Comparison of ENCODE assay signal across 8 cellular contexts in genomic region chr18:54647176-54647575, GRCh38. TPM values are rescaled to one million over a fixed set of nuclear protein-coding genes. Genes with fewer than 3 reads are reported as not detected.
DNase-seq lines count a peak whose midpoint lies in the region; ATAC-seq and TF ChIP-seq lines count a peak whose summit lies in the region.

No MANE protein-coding gene starts in this region.

- H3K36me3 ChIP-seq in kidney epithelial cell (ENCODE audit: control insufficient read depth, insufficient read depth, low read length), result no peaks in the 10 kb centered on the region

- DNase-seq in D341Med (ENCODE audit: low spot score), result peak; percentile 59
- peak; percentile 45 for DNase-seq in SK-MEL-5 (ENCODE audit: low read depth, low spot score)
- peak; percentile 29 for DNase-seq in kidney epithelial cell (ENCODE audit: low read depth)
- no peak for DNase-seq in omental fat pad (ENCODE audit: low spot score)
- DNase-seq in activated CD8-positive, alpha-beta memory T cell treated with anti-CD3 and anti-CD28 coated beads for 24 hours, result no peak
- DNase-seq in left ventricle myocardium superior, result no peak

- in situ Hi-C loops in SK-MEL-5 (cut with HindIII; ENCODE audit: low pct_unique_long_range_greater_than_20kb, low sequenced_read_pairs), result no loop called here

- ATAC-seq in HG03159 (IDR thresholded peaks at IDR 0.05; ENCODE audit: unreplicated experiment) (peak; percentile 68), omental fat pad (ENCODE audit: low FRiP score) (no peak), left ventricle myocardium superior (no peak)
- no peak for ATAC-seq in activated CD4-positive, CD25-positive, alpha-beta regulatory T cell treated with anti-CD3 and anti-CD28 coated beads, Interleukin-2, amount 50 U/mL, for 24 hours

- H3K4me3 ChIP-seq in kidney epithelial cell (ENCODE audit: low read depth, low read length), result no peak overlapping the region

- no peaks in the 10 kb centered on the region for H3K27me3 ChIP-seq in kidney epithelial cell (ENCODE audit: control insufficient read depth, insufficient read depth, low read length)

- intact Hi-C loops in left ventricle myocardium superior (cut with micrococcal nuclease), result no loop called here

- TF ChIP-seq CTCF in kidney epithelial cell (IDR thresholded peaks at IDR 0.05; ENCODE audit: insufficient read depth, low read length, poor library complexity, severe bottlenecking) (peak; percentile 80), omental fat pad (IDR thresholded peaks at IDR 0.05) (no peak)

RNA-seq across cellular contexts. Expression of gene DYNAP, which starts 56.1 kb away (rescaled TPM):
- total RNA-seq in SK-MEL-5 (2014; rRNA removed; shearing (Covaris generic)), result not detected in 2 replicates
- polyA plus RNA-seq in SK-MEL-5 (2015; cell fraction: cytosol; rRNA removed), result not detected in 2 replicates
- polyA plus RNA-seq in SK-MEL-5 (2015; cell fraction: nucleus; rRNA removed), result not detected in 2 replicates
- not detected in 2 replicates for total RNA-seq in kidney epithelial cell
- not detected for total RNA-seq in omental fat pad
- total RNA-seq in left ventricle myocardium superior, result not detected

Comparison
In these comparisons a context has a peak if more than half of its experiments do, and no peak if none do; other contexts are left out.
1. DNase-seq: peak in D341Med (single experiment), SK-MEL-5 (single experiment) and kidney epithelial cell (single experiment); none in omental fat pad (single experiment), activated CD8-positive, alpha-beta memory T cell treated with anti-CD3 and anti-CD28 coated beads for 24 hours (single experiment) and left ventricle myocardium superior (single experiment).